ENCODE assay signal across 1 cellular context in genomic region chr17:72075995-72076677, GRCh38.
TF ChIP-seq lines count a peak whose summit lies in the region.

No MANE protein-coding gene starts in this region.

TF ChIP-seq in IMR-90, 13 proteins besides CTCF, POLR2A, EP300 and RAD21:
- TF ChIP-seq SMC3 (IDR thresholded peaks at IDR 0.05; ENCODE audit: low read depth, low read length) (no peak), NFE2L2 (IDR thresholded peaks at IDR 0.05; ENCODE audit: low read depth, low read length) (no peak), CHD1 (IDR thresholded peaks at IDR 0.05; ENCODE audit: low read depth, low read length) (no peak), MXI1 (IDR thresholded peaks at IDR 0.05; ENCODE audit: borderline replicate concordance, low read depth, low read length) (no peak), CEBPB (IDR thresholded peaks at IDR 0.05; ENCODE audit: low read depth, low read length) (no peak), RFX5 (IDR thresholded peaks at IDR 0.05; ENCODE audit: low read depth, low read length) (no peak), USF2 (IDR thresholded peaks at IDR 0.05; ENCODE audit: low read depth, low read length) (no peak), ELK1 (IDR thresholded peaks at IDR 0.05; ENCODE audit: borderline replicate concordance, low read depth, low read length) (no peak), RCOR1 (IDR thresholded peaks at IDR 0.05; ENCODE audit: insufficient replicate concordance, low read length) (no peak), MAZ (IDR thresholded peaks at IDR 0.05; ENCODE audit: borderline replicate concordance, low read depth, low read length) (no peak), MAFK (IDR thresholded peaks at IDR 0.05; ENCODE audit: low read depth, low read length) (no peak), BHLHE40 (IDR thresholded peaks at IDR 0.05; ENCODE audit: low read depth, low read length) (no peak), FOS (IDR thresholded peaks at IDR 0.05; ENCODE audit: low read depth, low read length) (no peak)
TF ChIP-seq in IMR-90: peak in this region for 0.
